12 cellular contexts compared by ENCODE assay signal in the genomic region with DNA sequence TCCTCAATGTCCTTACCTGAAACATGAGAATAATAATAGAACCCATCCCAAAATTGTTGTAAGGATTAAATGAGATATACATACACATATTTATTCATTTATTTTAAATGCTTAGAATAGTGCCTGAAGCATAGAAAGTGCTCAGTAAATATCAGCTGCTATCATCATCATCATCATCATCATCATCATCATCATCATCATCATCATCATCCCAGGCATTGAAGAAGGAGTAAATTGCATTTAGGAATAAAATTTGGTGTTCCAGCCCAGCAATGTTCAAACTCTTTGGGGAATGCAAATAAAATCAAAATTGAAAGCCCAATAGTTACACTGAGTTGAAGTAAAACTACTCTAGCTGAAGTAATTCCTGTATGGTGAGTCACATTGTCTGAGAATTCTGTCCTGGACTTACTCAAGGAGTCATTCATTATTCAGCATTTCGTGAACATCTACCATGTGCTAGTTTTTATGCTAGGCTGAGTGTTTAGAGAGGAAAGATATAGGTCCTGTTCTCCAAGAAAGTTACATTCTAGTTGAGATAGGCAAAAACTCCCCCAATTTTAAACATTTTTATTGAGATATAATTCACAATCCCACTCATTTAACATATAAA.
A peak's percentile ranks its signal among the peaks of the same experiment; 100 is the strongest.
DNase-seq lines count a peak whose midpoint lies in the region; TF ChIP-seq lines count a peak whose summit lies in the region.
"Had no signal": no experiment of that assay in that cellular context is flagged by ENCODE, and none has a peak within 500 bp of the region (broad histone marks: within the 10 kb centered on the region; RNA-seq: fewer than 3 reads in every experiment).

No MANE protein-coding gene starts in this region.

- DNase-seq in H4 (ENCODE audit: low spot score) (peak; percentile 71), SJSA1 (ENCODE audit: low read depth in 1 of 2, low spot score in 2 of 2) (peak in 1 of 2 experiments; percentile 74), fibroblast of pulmonary artery (ENCODE audit: low read depth) (peak; percentile 91), smooth muscle cell (lab: John Stamatoyannopoulos, UW; ENCODE audit: unreplicated experiment) (no peak), NCI-H345 (lab: John Stamatoyannopoulos, UW) (no peak), adrenal gland (no peak)
- no peak for DNase-seq in activated CD4-positive, alpha-beta T cell treated with anti-CD3 and anti-CD28 coated beads, Interleukin-2, amount 10 ng/mL, durations not matched to agents 7 days and 5 days
- DNase-seq: activated CD4-positive, CD25-positive, alpha-beta regulatory T cell treated with anti-CD3 and anti-CD28 coated beads, Interleukin-2, amount 50 U/mL, for 72 hours; KBM-7; NCI-H2171; small intestine had no signal

- TF ChIP-seq CTCF in fibroblast of pulmonary artery (IDR thresholded peaks at IDR 0.05; ENCODE audit: low read length, missing control alignments) (no peak), smooth muscle cell (IDR thresholded peaks at IDR 0.05; ENCODE audit: borderline replicate concordance, insufficient read depth, poor library complexity, severe bottlenecking) (no peak), adrenal gland (IDR thresholded peaks at IDR 0.05) (no peak)

- WGBS in smooth muscle cell (ENCODE audit: low lambda C conversion rate), result 0% methylated on average over 1 of the region's 1 CpG
- 16 to 39% (median 19%) methylated on average over 1 of the region's 1 CpG for WGBS in adrenal gland, 4 donors

- H3K27me3 Mint-ChIP-seq in activated CD4-positive, alpha-beta T cell treated with anti-CD3 and anti-CD28 coated beads, Interleukin-2, amount 10 ng/mL, durations not matched to agents 7 days and 5 days, result peaks cover 34% of the 10 kb centered on the region

- intact Hi-C loops in adrenal gland (cut with DNase I), result no loop called here

- no peaks in the 10 kb centered on the region for H4K20me1 ChIP-seq in smooth muscle cell (ENCODE audit: low read depth)

- H3F3A ChIP-seq in smooth muscle cell (ENCODE audit: low read depth), result no peaks in the 10 kb centered on the region

- H3K9me3 ChIP-seq in SJSA1 (replicated peaks), result no peaks in the 10 kb centered on the region
- no peaks in the 10 kb centered on the region for H3K9me3 ChIP-seq in smooth muscle cell (replicated peaks; ENCODE audit: low read depth)
- no peaks in the 10 kb centered on the region for H3K9me3 ChIP-seq in adrenal gland (replicated peaks in 1 of 3)

- H3K4me3 Mint-ChIP-seq in activated CD4-positive, alpha-beta T cell treated with anti-CD3 and anti-CD28 coated beads, Interleukin-2, amount 10 ng/mL, durations not matched to agents 7 days and 5 days, result no peak overlapping the region
- H3K4me3 Mint-ChIP-seq: central memory CD8-positive, alpha-beta T cell had no signal

- no peaks in the 10 kb centered on the region for H3K36me3 ChIP-seq in SJSA1
- H3K36me3 ChIP-seq in smooth muscle cell (ENCODE audit: low read depth), result no peaks in the 10 kb centered on the region
- H3K36me3 ChIP-seq in adrenal gland (replicated peaks in 1 of 2), result no peaks in the 10 kb centered on the region

- no peaks in the 10 kb centered on the region for H3K36me3 Mint-ChIP-seq in activated CD4-positive, alpha-beta T cell treated with anti-CD3 and anti-CD28 coated beads, Interleukin-2, amount 10 ng/mL, durations not matched to agents 7 days and 5 days (ENCODE audit: low read depth)

- TF ChIP-seq POLR2A in adrenal gland (IDR thresholded peaks at IDR 0.05), result no peak

- POLR2A ChIA-PET in activated CD4-positive, alpha-beta T cell treated with anti-CD3 and anti-CD28 coated beads, Interleukin-2, amount 10 ng/mL, durations not matched to agents 7 days and 5 days (lab: Charles Lee), result no interaction called here

- peak overlapping the region; percentile 62 for H3K4me2 ChIP-seq in smooth muscle cell

- H3K27ac ChIP-seq in SJSA1 (peak overlapping the region; percentile 51), smooth muscle cell (ENCODE audit: low read depth) (peak overlapping the region; percentile 82), adrenal gland (peak overlapping the region in 1 of 5 donors; percentile 8)

- H3K9ac ChIP-seq in smooth muscle cell (ENCODE audit: low read depth), result no peak overlapping the region

- no peak overlapping the region for H3K4me3 ChIP-seq in SJSA1
- H3K4me3 ChIP-seq in fibroblast of pulmonary artery (replicated peaks; ENCODE audit: low read depth, low read length), result no peak overlapping the region
- no peak overlapping the region for H3K4me3 ChIP-seq in smooth muscle cell
- H3K4me3 ChIP-seq in adrenal gland, result no peak overlapping the region

- H3K4me1 Mint-ChIP-seq in activated CD4-positive, alpha-beta T cell treated with anti-CD3 and anti-CD28 coated beads, Interleukin-2, amount 10 ng/mL, durations not matched to agents 7 days and 5 days, result no peaks in the 10 kb centered on the region
- H3K4me1 Mint-ChIP-seq: central memory CD8-positive, alpha-beta T cell had no signal

- H3K9me3 Mint-ChIP-seq in activated CD4-positive, alpha-beta T cell treated with anti-CD3 and anti-CD28 coated beads, Interleukin-2, amount 10 ng/mL, durations not matched to agents 7 days and 5 days, result no peaks in the 10 kb centered on the region
- H3K9me3 Mint-ChIP-seq: central memory CD8-positive, alpha-beta T cell had no signal

- CTCF ChIA-PET in activated CD4-positive, alpha-beta T cell treated with anti-CD3 and anti-CD28 coated beads, Interleukin-2, amount 10 ng/mL, durations not matched to agents 7 days and 5 days (lab: Charles Lee), result no interaction called here

- H3K27ac Mint-ChIP-seq in activated CD4-positive, alpha-beta T cell treated with anti-CD3 and anti-CD28 coated beads, Interleukin-2, amount 10 ng/mL, durations not matched to agents 7 days and 5 days, result no peak overlapping the region

- no peak overlapping the region for H2AFZ ChIP-seq in smooth muscle cell (ENCODE audit: low read depth)

- H3K27me3 ChIP-seq in SJSA1 (replicated peaks) (no peaks in the 10 kb centered on the region), smooth muscle cell (ENCODE audit: low read depth) (no peaks in the 10 kb centered on the region), adrenal gland (no peaks in the 10 kb centered on the region)

- peaks cover 37% of the 10 kb centered on the region for H3K4me1 ChIP-seq in SJSA1 (replicated peaks)
- H3K4me1 ChIP-seq in smooth muscle cell (ENCODE audit: low read depth), result peaks cover 11% of the 10 kb centered on the region
- peaks cover 0 to 7% of the 10 kb centered on the region in 2 donors for H3K4me1 ChIP-seq in adrenal gland (replicated peaks in 1 of 2)

- no peaks in the 10 kb centered on the region for H3K79me2 ChIP-seq in smooth muscle cell (ENCODE audit: low read depth)

Comparison
In these comparisons a context has a peak if more than half of its experiments do, and no peak if none do; other contexts are left out.
1. DNase-seq: peak in H4 (single experiment) and fibroblast of pulmonary artery (single experiment); none in smooth muscle cell (single experiment), NCI-H345 (single experiment), adrenal gland (0 of 7) and activated CD4-positive, alpha-beta T cell treated with anti-CD3 and anti-CD28 coated beads, Interleukin-2, amount 10 ng/mL, durations not matched to agents 7 days and 5 days (single experiment).